Comparison of ENCODE assay signal across 13 cellular contexts in the genomic region with DNA sequence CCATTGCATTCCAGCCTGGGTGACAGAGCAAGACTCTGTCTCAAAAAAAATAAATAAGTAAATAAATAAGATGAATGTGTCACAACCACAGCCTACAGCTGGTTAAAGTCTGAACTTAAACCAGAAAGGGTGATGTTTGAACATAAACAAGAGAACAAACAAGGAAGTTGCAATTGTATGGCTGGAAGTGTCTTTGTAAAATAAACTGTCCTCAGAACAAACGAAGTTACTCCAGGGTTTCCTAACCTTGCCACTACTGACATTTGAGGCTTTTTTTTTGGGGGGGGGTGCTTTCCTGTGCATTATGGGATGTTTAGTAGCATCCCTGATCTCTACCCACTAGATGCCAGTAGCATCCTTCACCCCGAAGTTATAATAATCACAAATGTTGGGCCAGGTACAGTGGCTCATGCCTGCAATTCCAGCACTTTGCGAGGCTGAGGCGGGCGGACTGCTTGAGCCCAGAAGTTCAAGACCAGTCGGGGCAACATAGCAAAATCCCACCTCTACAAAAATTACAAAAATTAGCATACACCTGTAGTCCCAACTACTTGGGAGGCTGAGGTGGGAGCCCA.
"Had no signal": no experiment of that assay in that cellular context is flagged by ENCODE, and none has a peak within 500 bp of the region (broad histone marks: within the 10 kb centered on the region; RNA-seq: fewer than 3 reads in every experiment).

No MANE protein-coding gene starts in this region.

- H3K36me3 ChIP-seq: left lung, tibial artery had no signal

- H3K36me3 Mint-ChIP-seq: mesothelial cell of epicardium had no signal

- DNase-seq: activated CD4-positive, alpha-beta T cell treated with anti-CD3 and anti-CD28 coated beads, Interleukin-2, amount 10 ng/mL, durations not matched to agents 24 days and 14 days; body of pancreas; central memory CD4-positive, alpha-beta T cell; erythroblast; left lung; nephron progenitor cell; stimulated activated naive CD4-positive, alpha-beta T cell treated with Interleukin-2 at 50 U/mL for 16 hours; substantia nigra; T-cell; tibial artery had no signal

- H3K27me3 Mint-ChIP-seq: activated CD4-positive, alpha-beta T cell treated with anti-CD3 and anti-CD28 coated beads, Interleukin-2, amount 10 ng/mL, durations not matched to agents 24 days and 14 days; activated naive CD8-positive, alpha-beta T cell; progenitor cell of endocrine pancreas; T-cell had no signal

- H3K9me3 Mint-ChIP-seq: mesothelial cell of epicardium, nephron progenitor cell, T-cell had no signal

- H3K9me3 ChIP-seq: body of pancreas, left lung, tibial artery had no signal

- H3K27ac ChIP-seq: body of pancreas, tibial artery had no signal

- H3K27ac Mint-ChIP-seq: activated naive CD8-positive, alpha-beta T cell; mesothelial cell of epicardium; nephron progenitor cell; progenitor cell of endocrine pancreas had no signal

- H3K4me3 ChIP-seq: body of pancreas, left lung, tibial artery had no signal

- ATAC-seq: body of pancreas, left lung had no signal

- H3K27me3 ChIP-seq: body of pancreas, left lung, tibial artery had no signal

- H3K4me3 Mint-ChIP-seq: activated CD4-positive, alpha-beta T cell treated with anti-CD3 and anti-CD28 coated beads, Interleukin-2, amount 10 ng/mL, durations not matched to agents 24 days and 14 days; activated naive CD8-positive, alpha-beta T cell; mesothelial cell of epicardium; nephron progenitor cell had no signal
